In the genomic region with DNA sequence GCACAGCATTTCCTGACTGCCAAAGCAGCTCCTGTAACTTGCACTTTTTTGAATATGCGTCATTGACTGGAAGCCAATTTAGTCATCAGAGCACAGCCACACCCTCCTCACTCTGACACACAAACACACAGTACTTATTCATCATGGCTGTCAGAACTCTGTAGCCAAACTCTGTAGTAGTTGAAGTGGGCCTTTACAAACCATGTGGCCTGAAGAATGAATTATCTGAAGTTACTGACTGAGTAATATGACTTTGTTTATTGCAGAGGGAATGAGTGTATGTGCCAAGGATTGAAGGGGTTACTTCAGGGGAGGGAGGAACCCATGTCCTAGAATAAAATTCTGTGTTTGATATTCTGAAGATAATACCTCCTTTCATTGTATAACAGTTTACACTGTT, we compare ENCODE assay signal across 9 cellular contexts.
DNase-seq lines count a peak whose midpoint lies in the region; ATAC-seq and TF ChIP-seq lines count a peak whose summit lies in the region.
"Had no signal": no experiment of that assay in that cellular context is flagged by ENCODE, and none has a peak within 500 bp of the region (broad histone marks: within the 10 kb centered on the region; RNA-seq: fewer than 3 reads in every experiment).

No MANE protein-coding gene starts in this region.

- H3K36me3 ChIP-seq in adipocyte (ENCODE audit: control insufficient read depth, insufficient read depth, low read length, severe bottlenecking) (no peaks in the 10 kb centered on the region), hepatocyte (replicated peaks; ENCODE audit: insufficient read depth, low read depth) (no peaks in the 10 kb centered on the region), thyroid gland (peaks cover 0 to 3% of the 10 kb centered on the region in 2 donors), Karpas-422 (ENCODE audit: insufficient read depth, low read length) (no peaks in the 10 kb centered on the region)

- H3K9ac ChIP-seq in adipocyte (ENCODE audit: low read length) (peak overlapping the region; percentile 52), Karpas-422 (ENCODE audit: low read length) (no peak overlapping the region)
- H3K9ac ChIP-seq: KMS-11 had no signal

- no peak overlapping the region for H3K4me3 ChIP-seq in LNCaP clone FGC (ENCODE audit: low read depth, low read length)
- no peak overlapping the region for H3K4me3 ChIP-seq in adipocyte (ENCODE audit: low read length)
- no peak overlapping the region for H3K4me3 ChIP-seq in hepatocyte
- H3K4me3 ChIP-seq in thyroid gland (replicated peaks in 1 of 3) = no peak overlapping the region
- no peak overlapping the region for H3K4me3 ChIP-seq in Karpas-422 (ENCODE audit: low read length)

- no peak overlapping the region for H3K4me2 ChIP-seq in hepatocyte
- H3K4me2 ChIP-seq in Karpas-422 (ENCODE audit: low read depth, low read length, poor library complexity, severe bottlenecking) = no peak overlapping the region
- H3K4me2 ChIP-seq: KMS-11 had no signal

- H3K9me3 ChIP-seq in adipocyte (ENCODE audit: control insufficient read depth, low read length) (no peaks in the 10 kb centered on the region), hepatocyte (ENCODE audit: low read depth) (no peaks in the 10 kb centered on the region), thyroid gland (no peaks in the 10 kb centered on the region), Karpas-422 (ENCODE audit: low read length) (no peaks in the 10 kb centered on the region)

- TF ChIP-seq CTCF in LNCaP clone FGC (IDR thresholded peaks at IDR 0.05; ENCODE audit: control insufficient read depth, extremely low read depth, insufficient read depth) (no peak), hepatocyte (IDR thresholded peaks at IDR 0.05; ENCODE audit: poor library complexity) (no peak), thyroid gland (IDR thresholded peaks at IDR 0.05) (no peak)

- intact Hi-C loops in thyroid gland (cut with DNase I) = no loop called here

- H4K20me1 ChIP-seq in hepatocyte (ENCODE audit: insufficient read depth, poor library complexity, severe bottlenecking) (no peaks in the 10 kb centered on the region), Karpas-422 (ENCODE audit: insufficient read depth, low read depth, low read length) (no peaks in the 10 kb centered on the region)

- H2AFZ ChIP-seq in hepatocyte = no peak overlapping the region
- no peak overlapping the region for H2AFZ ChIP-seq in Karpas-422 (ENCODE audit: low read length)

- DNase-seq in DMS153 (lab: John Stamatoyannopoulos, UW) (peak; percentile 89), LNCaP clone FGC (ENCODE audit: low read depth) (peak; percentile 64), adipocyte (ENCODE audit: low read depth) (peak; percentile 93), hepatocyte (ENCODE audit: low spot score) (peak; percentile 78), thyroid gland (peak in 1 of 2 donors; percentile 25), Karpas-422 (no peak)

- H3K27ac ChIP-seq in hepatocyte (peak overlapping the region; percentile 76), thyroid gland (peak overlapping the region in 2 of 3 donors; percentile 47 to 52), Karpas-422 (ENCODE audit: low read length) (no peak overlapping the region)
- H3K27ac ChIP-seq: KMS-11 had no signal

- WGBS in hepatocyte (ENCODE audit: low lambda C conversion rate, missing lambda C conversion rate) = 32% methylated on average over 1 of the region's 1 CpG
- 35 to 47% methylated on average over 1 of the region's 1 CpG for WGBS in thyroid gland, 2 donors

- H3K79me2 ChIP-seq in hepatocyte (no peaks in the 10 kb centered on the region), Karpas-422 (ENCODE audit: low read length) (no peaks in the 10 kb centered on the region)

- ATAC-seq in HG03025 (IDR thresholded peaks at IDR 0.05; ENCODE audit: low FRiP score, unreplicated experiment) (no peak), HG03196 (IDR thresholded peaks at IDR 0.05; ENCODE audit: unreplicated experiment) (no peak)

- H3K27me3 ChIP-seq in adipocyte (replicated peaks; ENCODE audit: control insufficient read depth, insufficient read depth, low read length) (no peaks in the 10 kb centered on the region), hepatocyte (no peaks in the 10 kb centered on the region), thyroid gland (no peaks in the 10 kb centered on the region), Karpas-422 (ENCODE audit: low read length) (no peaks in the 10 kb centered on the region)

- no peak for TF ChIP-seq POLR2A in thyroid gland (IDR thresholded peaks at IDR 0.05)

- peaks cover 46% of the 10 kb centered on the region for H3K4me1 ChIP-seq in adipocyte (ENCODE audit: control insufficient read depth, insufficient read depth, low read length)
- peaks cover 5% of the 10 kb centered on the region for H3K4me1 ChIP-seq in hepatocyte (ENCODE audit: insufficient read depth)
- peaks cover 8 to 16% of the 10 kb centered on the region in 2 donors for H3K4me1 ChIP-seq in thyroid gland
- no peaks in the 10 kb centered on the region for H3K4me1 ChIP-seq in Karpas-422 (ENCODE audit: low read length)

- H3K9me2 ChIP-seq in hepatocyte (replicated peaks; ENCODE audit: insufficient read depth) (no peaks in the 10 kb centered on the region), Karpas-422 (replicated peaks; ENCODE audit: insufficient read depth, low read length) (no peaks in the 10 kb centered on the region)
